ENCODE assay signal across 8 cellular contexts in the genomic region with DNA sequence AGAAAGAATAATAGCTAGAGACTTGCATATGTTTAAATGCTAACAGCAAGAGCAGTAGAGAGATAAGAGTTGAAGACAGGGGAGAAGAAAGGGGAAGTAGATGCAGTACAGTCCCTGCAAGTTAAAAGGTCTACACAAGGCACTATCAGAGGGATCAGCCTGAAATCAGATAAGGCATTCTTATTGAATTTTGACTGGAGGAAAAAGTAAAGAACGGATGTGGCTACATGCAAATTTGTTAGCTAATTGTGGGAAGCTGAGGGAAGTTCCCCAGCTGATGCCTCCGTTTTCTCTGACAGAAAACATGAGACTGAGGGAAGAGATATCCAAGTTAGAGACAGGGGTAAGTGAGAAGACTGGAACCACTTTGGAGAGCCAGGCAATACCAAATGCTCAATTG. TPM values are rescaled to one million over a fixed set of nuclear protein-coding genes. Genes with fewer than 3 reads are reported as not detected.
DNase-seq lines count a peak whose midpoint lies in the region; ATAC-seq, FAIRE-seq and TF ChIP-seq lines count a peak whose summit lies in the region.

No MANE protein-coding gene starts in this region.

- peak overlapping the region; percentile 39; the same call in 1 of the 2 replicates for H2AFZ ChIP-seq in GM12878 (ENCODE audit: control insufficient read depth, low read depth, low read length)

- FAIRE-seq in GM12878 (lab: Jason Lieb, UNC): peak; percentile 91

- H3K27me3 Mint-ChIP-seq in glutamatergic neuron (ENCODE audit: unreplicated experiment): no peaks in the 10 kb centered on the region

- no peaks in the 10 kb centered on the region; the same call in 2 of the 3 replicates for H3K9me3 ChIP-seq in GM12878 (replicated peaks; ENCODE audit: control insufficient read depth, insufficient read depth, low read length)

- H3K4me3 ChIP-seq in GM12865 (ENCODE audit: low read depth, low read length) (no peak overlapping the region), GM12878 (peak overlapping the region; percentile 44)

- no peaks in the 10 kb centered on the region for H3K9me3 Mint-ChIP-seq in glutamatergic neuron (ENCODE audit: unreplicated experiment)

- H3K36me3 Mint-ChIP-seq in glutamatergic neuron (ENCODE audit: unreplicated experiment): no peaks in the 10 kb centered on the region

- CTCF ChIA-PET in GM12878 (lab: Yijun Ruan, JAX): interaction anchor here (0.7 to 2.7 kb wide), 11 partner anchors 8 to 618 kb away, joined by 3 to 11 read pairs (median 5); partner anchors contain the start of genes RFESD and RHOBTB3

- no TSS peak for BruUV-seq in GM12878 (replicated peaks; lab: Mats Ljungman, UMichigan)

- no peaks in the 10 kb centered on the region for H3K79me2 ChIP-seq in GM12878 (ENCODE audit: control insufficient read depth, insufficient read depth, low read length)

- peaks cover 25% of the 10 kb centered on the region for H3K4me1 ChIP-seq in GM12878 (ENCODE audit: control insufficient read depth, insufficient read depth, low read length)

- peak overlapping the region; percentile 78 for H3K4me2 ChIP-seq in GM12878 (ENCODE audit: control insufficient read depth, insufficient read depth)

- TF ChIP-seq CTCF in GM12865 (IDR thresholded peaks at IDR 0.05; ENCODE audit: insufficient read depth, low read depth, low read length, missing control alignments) (no peak), GM12878 (IDR thresholded peaks at IDR 0.05 in 2 of 3, conservative IDR thresholded peaks at IDR 0.05 in 1 of 3; ENCODE audit: control insufficient read depth in 2 of 3, extremely low read depth in 1 of 3, insufficient read depth in 1 of 3, low read depth in 3 of 3, low read length in 3 of 3) (no peak), glutamatergic neuron (IDR thresholded peaks at IDR 0.05; ENCODE audit: partially characterized antibody, unreplicated experiment) (no peak)

- in situ Hi-C loops in GM12878 (cut with MboI): no loop called here

- 0% methylated on average over 2 of the region's 2 CpGs for WGBS in GM12878 (ENCODE audit: insufficient coverage, insufficient replicate concordance, low lambda C conversion rate, missing lambda C conversion rate)

- H4K20me1 ChIP-seq in GM12878 (ENCODE audit: control insufficient read depth, insufficient read depth): no peaks in the 10 kb centered on the region

- SMC1A ChIA-PET in GM12878 (lab: Charles Lee; ENCODE audit: uncharacterized antibody, unreplicated experiment): interaction anchor here (0.7 to 4.0 kb wide), 16 partner anchors 8 to 161 kb away, joined by 3 to 23 read pairs (median 4); partner anchors contain the start of genes RFESD and RHOBTB3

- RAD21 ChIA-PET in GM12878 (lab: Charles Lee; ENCODE audit: unreplicated experiment): interaction anchor here (0.8 to 3.8 kb wide), 12 partner anchors 9 to 131 kb away, joined by 3 to 21 read pairs (median 3); partner anchors contain the start of genes RFESD and RHOBTB3

- H3K27ac ChIP-seq in GM12878 (ENCODE audit: control insufficient read depth, insufficient read depth): peak overlapping the region; percentile 40

- TF ChIP-seq EP300 in GM12878 (IDR thresholded peaks at IDR 0.05; ENCODE audit: borderline replicate concordance in 1 of 2, control insufficient read depth in 1 of 2, low read depth in 2 of 2, low read length in 2 of 2): peak; percentile 26 to 72; a peak in 1 of 4 replicates

- ATAC-seq in GM21390 (IDR thresholded peaks at IDR 0.05; ENCODE audit: unreplicated experiment): peak; percentile 87
- ATAC-seq in HG03558 (IDR thresholded peaks at IDR 0.05; ENCODE audit: extremely low read depth, unreplicated experiment): peak; percentile 63
- ATAC-seq in GM12878: peak; percentile 92

- no peaks in the 10 kb centered on the region for H3K4me1 Mint-ChIP-seq in glutamatergic neuron (ENCODE audit: low read depth, unreplicated experiment)

- no peaks in the 10 kb centered on the region for H3K36me3 ChIP-seq in GM12878 (ENCODE audit: control insufficient read depth in 2 of 2, insufficient read depth in 2 of 2, low read length in 1 of 2)

- H3K4me3 Mint-ChIP-seq in glutamatergic neuron (ENCODE audit: unreplicated experiment): no peak overlapping the region

- intact Hi-C loops in GM12878 (cut with micrococcal nuclease; ENCODE audit: unreplicated experiment): loop anchor here (1.0 kb wide), 1 partner anchor 8 kb away; no protein-coding TSS in a partner anchor

- TF ChIP-seq POLR2A in GM12878 (IDR thresholded peaks at IDR 0.05; ENCODE audit: low read depth, low read length): no peak

- POLR2A ChIA-PET in GM12878 (lab: Charles Lee): interaction anchor here (0.6 to 3.2 kb wide), 7 partner anchors 8 to 104 kb away, joined by 3 to 15 read pairs (median 5); partner anchors contain the start of genes GLRX and RHOBTB3

- no peak overlapping the region for H3K27ac Mint-ChIP-seq in glutamatergic neuron (ENCODE audit: unreplicated experiment)

- no peaks in the 10 kb centered on the region for H3K27me3 ChIP-seq in GM12878 (replicated peaks in 1 of 2; ENCODE audit: control insufficient read depth in 2 of 2, insufficient read depth in 2 of 2, low read length in 1 of 2)

- TF ChIP-seq RAD21 in GM12878 (IDR thresholded peaks at IDR 0.05; ENCODE audit: insufficient read depth, low read depth, low read length): no peak

- DNase-seq in GM12865 (ENCODE audit: low read depth) (peak; percentile 58), GM12878 (ENCODE audit: low read depth, low spot score) (peak; percentile 84), NCI-H345 (lab: John Stamatoyannopoulos, UW) (no peak), NCI-H2107 treated with DMSO at 0.1 percent for 48 hours (lab: John Stamatoyannopoulos, UW; ENCODE audit: unreplicated experiment) (no peak), glutamatergic neuron (no peak)
- DNase-seq in activated T-cell treated with anti-CD3 and anti-CD28 coated beads, Interleukin-2, amount 50 U/mL, for 48 hours: no peak

- H3K9ac ChIP-seq in GM12878 (ENCODE audit: control insufficient read depth, insufficient read depth, low read length): peak overlapping the region; percentile 24; the same call in 1 of the 2 replicates

TF ChIP-seq in GM12878, 131 proteins besides CTCF, POLR2A, EP300 and RAD21 (continues in another document):
- TF ChIP-seq FOS (IDR thresholded peaks at IDR 0.05; ENCODE audit: borderline replicate concordance, extremely low read depth, insufficient read length) (no peak), SPI1 (IDR thresholded peaks at IDR 0.05; ENCODE audit: borderline replicate concordance, insufficient read depth, low read depth, low read length) (peak; percentile 55; the same call in 1 of the 2 replicates), ZNF217 (IDR thresholded peaks at IDR 0.05) (no peak), ETV6 (conservative IDR thresholded peaks at IDR 0.05 in 1 of 2, IDR thresholded peaks at IDR 0.05 in 1 of 2; ENCODE audit: borderline replicate concordance in 1 of 2, low read depth in 1 of 2) (peak in 1 of 2 experiments; percentile 45; a peak in 1 of 4 replicates)

RNA-seq across cellular contexts. Expression of gene RHOBTB3, which starts 12.9 kb away (rescaled TPM):
- total RNA-seq in GM12878 (2013; cell fraction: nucleolus; rRNA removed): 326 and 333 TPM in 2 replicates
- total RNA-seq in GM12878 (2014; rRNA removed) (9.6 and 12.3 TPM in 2 replicates), GM12878 (2014; rRNA removed; fragmentation: Illumina TruSeq; extraction: Trizol) (9.1 and 11.0 TPM in 2 replicates), GM12878 (2021) (8.0 and 10.6 TPM in 2 replicates), glutamatergic neuron (ENCODE audit: unreplicated experiment) (39.0 TPM)
- 3.5 TPM for polyA plus RNA-seq in GM12878 (2011; ENCODE audit: low read depth)
- polyA plus RNA-seq in GM12878 (2011; rRNA removed) (39.2 and 42.8 TPM in 2 replicates), GM12878 (2014; fragmentation: Illumina TruSeq; extraction: Trizol) (7.6 and 13.1 TPM in 2 replicates), GM12878 (2014; fragmentation: Nextera tagmentation; extraction: Ambion mirVana) (1 to 10 TPM; 3.6 to 4.1 TPM), GM12878 (2014; rRNA removed) (5.9 and 8.5 TPM in 2 replicates), GM12878 (2016; fragmentation: Nextera tagmentation; extraction: Ambion mirVana) (1 to 10 TPM; 8.7 to 9.7 TPM)
- 54.1 and 59.0 TPM in 2 replicates for polyA plus RNA-seq in GM12878 (2011; cell fraction: cytosol; rRNA removed)
- polyA plus RNA-seq in GM12878 (2011; cell fraction: nucleus; rRNA removed): 53.0 and 58.6 TPM in 2 replicates
- polyA plus RNA-seq in GM12878 (2012): 6.2 and 9.4 TPM in 2 replicates
- 164 and 183 TPM in 2 replicates for polyA minus RNA-seq in GM12878 (2011; rRNA and poly(A)+ RNA removed)
- 61.5 and 62.0 TPM in 2 replicates for polyA minus RNA-seq in GM12878 (2011; cell fraction: cytosol; rRNA and poly(A)+ RNA removed)
- 115 and 166 TPM in 2 replicates for polyA minus RNA-seq in GM12878 (2011; cell fraction: nucleus; rRNA and poly(A)+ RNA removed)

RNA-seq across cellular contexts. Expression of gene SPATA9, which starts 35.4 kb away (rescaled TPM):
- 0.81 TPM in 1 of 2 replicates, not detected in the other for total RNA-seq in GM12878 (2013; cell fraction: nucleolus; rRNA removed)
- total RNA-seq in GM12878 (2014; rRNA removed) (0.11 and 0.16 TPM in 2 replicates), GM12878 (2014; rRNA removed; fragmentation: Illumina TruSeq; extraction: Trizol) (0.18 TPM in 1 of 2 replicates, not detected in the other), GM12878 (2021) (0.35 TPM in 1 of 2 replicates, not detected in the other), glutamatergic neuron (ENCODE audit: unreplicated experiment) (not detected)
- polyA plus RNA-seq in GM12878 (2011; ENCODE audit: low read depth): not detected
- polyA plus RNA-seq in GM12878 (2011; rRNA removed) (0.33 and 0.46 TPM in 2 replicates), GM12878 (2014; fragmentation: Illumina TruSeq; extraction: Trizol) (0.13 TPM in 1 of 2 replicates, not detected in the other), GM12878 (2014; fragmentation: Nextera tagmentation; extraction: Ambion mirVana) (under 1 TPM; 0.16 to 0.49 TPM), GM12878 (2014; rRNA removed) (0.15 and 0.22 TPM in 2 replicates), GM12878 (2016; fragmentation: Nextera tagmentation; extraction: Ambion mirVana) (under 1 TPM; 0.16 to 0.24 TPM)
- 0.15 and 0.45 TPM in 2 replicates for polyA plus RNA-seq in GM12878 (2011; cell fraction: cytosol; rRNA removed)
- 0.34 and 0.39 TPM in 2 replicates for polyA plus RNA-seq in GM12878 (2011; cell fraction: nucleus; rRNA removed)
- polyA plus RNA-seq in GM12878 (2012): 0.25 and 0.53 TPM in 2 replicates
- polyA minus RNA-seq in GM12878 (2011; rRNA and poly(A)+ RNA removed): not detected in 2 replicates
- polyA minus RNA-seq in GM12878 (2011; cell fraction: cytosol; rRNA and poly(A)+ RNA removed): not detected in 2 replicates
- polyA minus RNA-seq in GM12878 (2011; cell fraction: nucleus; rRNA and poly(A)+ RNA removed): 0.57 TPM in 1 of 2 replicates, not detected in the other

Comparison
In these comparisons a context has a peak if more than half of its experiments do, and no peak if none do; other contexts are left out.
1. DNase-seq: peak in GM12865 (single experiment) and GM12878 (single experiment); none in NCI-H345 (single experiment), NCI-H2107 treated with DMSO at 0.1 percent for 48 hours (single experiment), activated T-cell treated with anti-CD3 and anti-CD28 coated beads, Interleukin-2, amount 50 U/mL, for 48 hours (0 of 2) and glutamatergic neuron (single experiment).
2. Peak in every context shown above with its lines, with median percentiles within 50 percentile points of each other: ATAC-seq.